ENCODE assay signal across 9 cellular contexts in the genomic region with DNA sequence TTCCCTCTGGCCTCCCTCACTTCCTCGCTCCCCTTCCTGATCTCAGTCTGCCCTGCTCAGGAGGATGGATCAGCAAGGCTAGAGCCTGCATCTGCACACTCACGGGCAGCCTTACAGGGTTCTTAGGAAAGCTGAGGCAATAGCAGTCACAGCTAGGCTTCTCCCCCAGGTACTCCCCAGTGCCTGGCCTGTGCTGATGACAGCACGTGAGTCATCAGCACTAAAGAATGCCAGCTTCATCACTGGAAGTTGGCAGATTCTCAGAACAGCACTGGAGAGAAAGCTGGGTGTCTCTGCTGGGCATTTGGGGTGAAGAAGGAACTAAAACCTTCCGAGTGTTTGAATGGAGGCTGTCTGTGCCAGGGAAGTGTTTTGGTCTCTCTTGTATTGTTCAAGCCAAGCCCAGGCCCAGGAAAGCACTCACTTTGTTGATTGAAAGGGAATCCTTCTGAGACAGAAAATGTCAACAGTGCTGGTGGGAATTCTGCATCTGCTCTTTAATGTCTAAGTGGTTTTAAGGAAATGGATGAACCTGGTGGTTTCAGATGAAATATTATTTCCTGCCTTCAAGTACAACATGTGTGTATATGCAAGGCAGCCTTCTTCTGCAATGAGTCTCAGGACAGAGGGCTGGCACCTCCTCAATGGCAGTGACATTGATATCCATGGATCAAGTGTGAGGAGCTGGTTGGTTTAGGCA.
DNase-seq lines count a peak whose midpoint lies in the region; ATAC-seq and TF ChIP-seq lines count a peak whose summit lies in the region.
"Had no signal": no experiment of that assay in that cellular context is flagged by ENCODE, and none has a peak within 500 bp of the region (broad histone marks: within the 10 kb centered on the region; RNA-seq: fewer than 3 reads in every experiment).

No MANE protein-coding gene starts in this region.

- no peak overlapping the region for H3K4ac ChIP-seq in neuronal stem cell (ENCODE audit: low read length)

- H2BK15ac ChIP-seq in neuronal stem cell (ENCODE audit: low read length) = no peak overlapping the region

- no peak overlapping the region for H2BK5ac ChIP-seq in neuronal stem cell (ENCODE audit: low read length)

- no peak overlapping the region for H3K23ac ChIP-seq in neuronal stem cell (ENCODE audit: low read depth, low read length, poor library complexity)

- H2AFZ ChIP-seq in neuronal stem cell (ENCODE audit: low read length) = no peak overlapping the region

- no peak for TF ChIP-seq CTCF in dorsolateral prefrontal cortex (IDR thresholded peaks at IDR 0.05 in 54 of 56, conservative IDR thresholded peaks at IDR 0.05 in 2 of 56; ENCODE audit: low read depth in 1 of 56, partially characterized antibody in 56 of 56)

- WGBS in neuronal stem cell (ENCODE audit: extremely low coverage in 2 of 2, insufficient read length in 2 of 2, insufficient replicate concordance in 1 of 2), 2 donors = no CpG with 5 or more reads among the region's 4 CpGs

- no peaks in the 10 kb centered on the region for H3K36me3 ChIP-seq in neuronal stem cell (replicated peaks in 1 of 2; ENCODE audit: control insufficient read depth in 2 of 2, insufficient read depth in 2 of 2, low read length in 2 of 2)
- H3K36me3 ChIP-seq: BLaER1 treated with 17β-estradiol and CSF1 and Interleukin-3, amounts not matched to agents 10 nM and 100 nM had no signal

- H3K4me1 ChIP-seq in neuronal stem cell (ENCODE audit: control insufficient read depth in 2 of 2, insufficient read depth in 1 of 2, low read depth in 1 of 2, low read length in 2 of 2) = peaks cover 9 to 13% of the 10 kb centered on the region in 2 donors

- no peak overlapping the region for H2BK12ac ChIP-seq in neuronal stem cell (ENCODE audit: low read length)

- DNase-seq in NCI-H2196 treated with DMSO at 0.1 percent for 48 hours (lab: John Stamatoyannopoulos, UW; ENCODE audit: unreplicated experiment) = peak; percentile 1
- DNase-seq in NCI-H2196 (lab: John Stamatoyannopoulos, UW; ENCODE audit: unreplicated experiment) = no peak
- DNase-seq in NCI-H187 treated with DMSO at 0.1 percent for 48 hours (lab: John Stamatoyannopoulos, UW) = peak; percentile 30
- DNase-seq in dorsolateral prefrontal cortex = peak in 1 of 10 donors; percentile 46
- no peak for DNase-seq in neuronal stem cell (ENCODE audit: low spot score)
- no peak for DNase-seq in SHP77 treated with DMSO at 0.1 percent for 48 hours (lab: John Stamatoyannopoulos, UW)
- DNase-seq in NCI-H748 (lab: John Stamatoyannopoulos, UW; ENCODE audit: unreplicated experiment) = no peak

- H3K27ac ChIP-seq in dorsolateral prefrontal cortex = peak overlapping the region in 54 of 59 donors; percentile 10 to 95 (median 66)
- no peak overlapping the region for H3K27ac ChIP-seq in neuronal stem cell (replicated peaks; ENCODE audit: low read length)
- H3K27ac ChIP-seq: BLaER1 treated with 17β-estradiol and CSF1 and Interleukin-3, amounts not matched to agents 10 nM and 100 nM had no signal

- H3K4me2 ChIP-seq in neuronal stem cell (ENCODE audit: insufficient read depth, low read length, poor library complexity, severe bottlenecking) = no peak overlapping the region

- no peak overlapping the region for H4K91ac ChIP-seq in neuronal stem cell (ENCODE audit: low read depth, low read length, poor library complexity)

- H3K14ac ChIP-seq in neuronal stem cell (ENCODE audit: low read length) = no peak overlapping the region

- H3K27me3 ChIP-seq in dorsolateral prefrontal cortex (no peaks in the 10 kb centered on the region), neuronal stem cell (ENCODE audit: control insufficient read depth in 3 of 3, insufficient read depth in 3 of 3, low read depth in 1 of 3, low read length in 3 of 3) (peaks cover 0 to 17% (median 0%) of the 10 kb centered on the region in 3 experiments)
- H3K27me3 ChIP-seq: BLaER1 treated with 17β-estradiol and CSF1 and Interleukin-3, amounts not matched to agents 10 nM and 100 nM had no signal

- no peak for ATAC-seq in GM21423 (IDR thresholded peaks at IDR 0.05; ENCODE audit: unreplicated experiment)

- H3K9ac ChIP-seq in neuronal stem cell (ENCODE audit: low read depth, low read length, poor library complexity) = no peak overlapping the region
- H3K9ac ChIP-seq: BLaER1 treated with 17β-estradiol and CSF1 and Interleukin-3, amounts not matched to agents 10 nM and 100 nM had no signal

- no peak overlapping the region for H2AK5ac ChIP-seq in neuronal stem cell (ENCODE audit: low read depth, low read length)

- intact Hi-C loops in dorsolateral prefrontal cortex (cut with DNase I) = loop anchor here in 1 of 2 donors (2.0 kb wide), 1 partner anchor 48 kb away; no protein-coding TSS in a partner anchor

- H3K4me3 ChIP-seq in dorsolateral prefrontal cortex (no peak overlapping the region), neuronal stem cell (ENCODE audit: low read length in 2 of 2) (peak overlapping the region in 1 of 2 donors; percentile 22)
- H3K4me3 ChIP-seq: BLaER1 treated with 17β-estradiol and CSF1 and Interleukin-3, amounts not matched to agents 10 nM and 100 nM had no signal

- H2BK120ac ChIP-seq in neuronal stem cell (ENCODE audit: low read depth, low read length) = no peak overlapping the region

- H4K8ac ChIP-seq in neuronal stem cell (ENCODE audit: low read depth, low read length) = no peak overlapping the region

- no peaks in the 10 kb centered on the region for H3K9me3 ChIP-seq in neuronal stem cell (replicated peaks in 1 of 2; ENCODE audit: control insufficient read depth in 2 of 2, insufficient read depth in 1 of 2, low read depth in 1 of 2, low read length in 2 of 2)

- H3K18ac ChIP-seq in neuronal stem cell (ENCODE audit: low read length) = peak overlapping the region; percentile 31

- no peaks in the 10 kb centered on the region for H3K79me1 ChIP-seq in neuronal stem cell (ENCODE audit: low read depth, low read length)

Comparison
In these comparisons a context has a peak if more than half of its experiments do, and no peak if none do; other contexts are left out.
1. DNase-seq: peak in NCI-H2196 treated with DMSO at 0.1 percent for 48 hours (single experiment) and NCI-H187 treated with DMSO at 0.1 percent for 48 hours (single experiment); none in NCI-H2196 (single experiment), neuronal stem cell (single experiment), SHP77 treated with DMSO at 0.1 percent for 48 hours (single experiment) and NCI-H748 (single experiment).